ENCODE assay signal across 13 cellular contexts in genomic region chr1:86845514-86845913, GRCh38.
DNase-seq lines count a peak whose midpoint lies in the region; ATAC-seq and TF ChIP-seq lines count a peak whose summit lies in the region.
"Had no signal": no experiment of that assay in that cellular context is flagged by ENCODE, and none has a peak within 500 bp of the region (broad histone marks: within the 10 kb centered on the region; RNA-seq: fewer than 3 reads in every experiment).

No MANE protein-coding gene starts in this region.

- CTCF ChIA-PET in SK-N-SH (lab: Yijun Ruan, JAX) = interaction anchor here (1.9 kb wide), 1 partner anchor 12 kb away, joined by 8 read pairs; no protein-coding TSS in a partner anchor

- no peak overlapping the region for H4K8ac ChIP-seq in mesenchymal stem cell (ENCODE audit: low read length)

- no peak overlapping the region for H2BK120ac ChIP-seq in mesenchymal stem cell (ENCODE audit: low read depth, low read length)

- no peak overlapping the region for H2AFZ ChIP-seq in SK-N-SH (ENCODE audit: low read depth)
- H2AFZ ChIP-seq in GM23248 = no peak overlapping the region
- no peak overlapping the region for H2AFZ ChIP-seq in mesenchymal stem cell (ENCODE audit: low read depth, low read length)

- H4K20me1 ChIP-seq in SK-N-SH (ENCODE audit: insufficient read depth) = no peaks in the 10 kb centered on the region
- no peaks in the 10 kb centered on the region for H4K20me1 ChIP-seq in GM23248 (ENCODE audit: insufficient read depth)

- H3K9me3 ChIP-seq in SK-N-SH (no peaks in the 10 kb centered on the region), GM23248 (ENCODE audit: low read depth) (no peaks in the 10 kb centered on the region), RWPE2 (ENCODE audit: severe bottlenecking) (no peaks in the 10 kb centered on the region), mesenchymal stem cell (ENCODE audit: control insufficient read depth, low read length) (no peaks in the 10 kb centered on the region)

- H3K79me2 ChIP-seq in SK-N-SH (ENCODE audit: insufficient read depth) (no peaks in the 10 kb centered on the region), GM23248 (ENCODE audit: insufficient read depth) (no peaks in the 10 kb centered on the region)

- no peak overlapping the region for H3K18ac ChIP-seq in mesenchymal stem cell (ENCODE audit: low read depth in 1 of 2, low read length in 2 of 2)

- H3K9me2 ChIP-seq in SK-N-SH (no peaks in the 10 kb centered on the region), GM23248 (ENCODE audit: insufficient read depth) (no peaks in the 10 kb centered on the region)

- H3K9ac ChIP-seq in SK-N-SH = no peak overlapping the region
- H3K9ac ChIP-seq in GM23248 = no peak overlapping the region
- H3K9ac ChIP-seq in mesenchymal stem cell (ENCODE audit: low read length) = peak overlapping the region; percentile 42

- WGBS in SK-N-SH (ENCODE audit: low lambda C conversion rate) = 81% methylated on average over 3 of the region's 3 CpGs
- 75 to 78% methylated on average over 3 of the region's 3 CpGs for WGBS in GM23248 (ENCODE audit: low coverage in 1 of 2, low lambda C conversion rate in 2 of 2, missing lambda C conversion rate in 2 of 2), 2 experiments
- 95% methylated on average over 3 of the region's 3 CpGs for WGBS in mesenchymal stem cell

- no peak overlapping the region for H4K91ac ChIP-seq in mesenchymal stem cell (ENCODE audit: low read length)

- no peak overlapping the region for H2BK15ac ChIP-seq in mesenchymal stem cell (ENCODE audit: low read depth, poor library complexity, severe bottlenecking)

- H3K36me3 ChIP-seq in SK-N-SH (replicated peaks in 1 of 2; ENCODE audit: control insufficient read depth in 1 of 2, insufficient read depth in 2 of 2, low read length in 1 of 2) (no peaks in the 10 kb centered on the region), GM23248 (ENCODE audit: low read depth) (no peaks in the 10 kb centered on the region), RWPE2 (ENCODE audit: low read depth) (no peaks in the 10 kb centered on the region), mesenchymal stem cell (ENCODE audit: control insufficient read depth in 1 of 2, insufficient read depth in 2 of 2, low read depth in 1 of 2, low read length in 2 of 2) (no peaks in the 10 kb centered on the region)

- H3K4me3 ChIP-seq in SK-N-SH (ENCODE audit: low read depth in 2 of 2, low read length in 1 of 2) (no peak overlapping the region), GM23248 (no peak overlapping the region), RWPE2 (ENCODE audit: severe bottlenecking) (no peak overlapping the region), mesenchymal stem cell (ENCODE audit: insufficient read depth in 1 of 2, low read depth in 1 of 2, low read length in 2 of 2) (no peak overlapping the region)

- DNase-seq in SK-N-SH = no peak
- no peak for DNase-seq in GM23248
- DNase-seq in RWPE2 (ENCODE audit: low spot score) = no peak
- DNase-seq in mesenchymal stem cell = no peak
- DNase-seq: CD4-positive, alpha-beta memory T cell; DMS79 had no signal

- no peak for TF ChIP-seq RAD21 in SK-N-SH (IDR thresholded peaks at IDR 0.05; ENCODE audit: low read length)

- H3F3A ChIP-seq in SK-N-SH (replicated peaks; ENCODE audit: insufficient read depth) = peaks cover 17% of the 10 kb centered on the region
- peaks cover 23% of the 10 kb centered on the region for H3F3A ChIP-seq in GM23248 (ENCODE audit: insufficient read depth)

- ATAC-seq in SK-N-SH treated with all-trans-retinoic acid at 6 μM for 48 hours (no peak), RWPE2 (ENCODE audit: low read depth) (no peak), GM21576 (IDR thresholded peaks at IDR 0.05; ENCODE audit: unreplicated experiment) (no peak), GM21529 (IDR thresholded peaks at IDR 0.05; ENCODE audit: unreplicated experiment) (no peak), HG03520 (IDR thresholded peaks at IDR 0.05; ENCODE audit: unreplicated experiment) (no peak)
- ATAC-seq: HCT116 had no signal

- H2BK12ac ChIP-seq in mesenchymal stem cell (ENCODE audit: low read length in 2 of 2) = no peak overlapping the region

- no peak overlapping the region for H2AK5ac ChIP-seq in mesenchymal stem cell (ENCODE audit: low read length, severe bottlenecking)

- H3K27me3 ChIP-seq in SK-N-SH (ENCODE audit: insufficient read depth) (no peaks in the 10 kb centered on the region), GM23248 (replicated peaks; ENCODE audit: insufficient read depth) (peaks cover 9% of the 10 kb centered on the region; the same call in 1 of the 2 replicates), RWPE2 (ENCODE audit: insufficient read depth, poor library complexity, severe bottlenecking) (no peaks in the 10 kb centered on the region), mesenchymal stem cell (ENCODE audit: control insufficient read depth in 1 of 2, insufficient read depth in 1 of 2, low read length in 2 of 2) (no peaks in the 10 kb centered on the region)

- POLR2A ChIA-PET in SK-N-SH (lab: Yijun Ruan, JAX) = no interaction called here

- H3K4ac ChIP-seq in mesenchymal stem cell (ENCODE audit: low read depth in 1 of 2, low read length in 2 of 2) = no peak overlapping the region

- peak overlapping the region; percentile 20 to 63; a peak in 2 of 4 replicates for H3K27ac ChIP-seq in SK-N-SH (ENCODE audit: low read depth in 2 of 2, low read length in 1 of 2)
- H3K27ac ChIP-seq in GM23248 = no peak overlapping the region
- peak overlapping the region; percentile 50 for H3K27ac ChIP-seq in RWPE2 (ENCODE audit: poor library complexity, severe bottlenecking)
- no peak overlapping the region for H3K27ac ChIP-seq in mesenchymal stem cell (ENCODE audit: low read length, poor library complexity, severe bottlenecking)
- H3K27ac ChIP-seq: 22Rv1, C4-2B had no signal

- TF ChIP-seq CTCF in SK-N-SH (IDR thresholded peaks at IDR 0.05) = no peak
- TF ChIP-seq CTCF in RWPE2 (IDR thresholded peaks at IDR 0.05; ENCODE audit: poor library complexity, severe bottlenecking) = no peak

- H2BK5ac ChIP-seq in mesenchymal stem cell (ENCODE audit: low read depth, low read length, poor library complexity, severe bottlenecking) = no peak overlapping the region

- H3K23ac ChIP-seq in mesenchymal stem cell (ENCODE audit: low read length in 2 of 2) = no peak overlapping the region

- H3K4me1 ChIP-seq in SK-N-SH (ENCODE audit: control insufficient read depth in 1 of 2, insufficient read depth in 2 of 2, low read depth in 1 of 2, low read length in 1 of 2) (no peaks in the 10 kb centered on the region; a peak in 1 of 4 replicates), GM23248 (ENCODE audit: insufficient read depth) (peaks cover 20% of the 10 kb centered on the region), RWPE2 (ENCODE audit: insufficient read depth, poor library complexity, severe bottlenecking) (peaks cover 15% of the 10 kb centered on the region), mesenchymal stem cell (ENCODE audit: control insufficient read depth, insufficient read depth, low read depth, low read length) (no peaks in the 10 kb centered on the region)

- in situ Hi-C loops in GM23248 (cut with MboI) = loop anchor here (5.0 to 10.0 kb wide), 2 partner anchors 67 to 229 kb away; partner anchors contain the start of genes HS2ST1 and SELENOF

- H3K14ac ChIP-seq in mesenchymal stem cell (ENCODE audit: low read length in 2 of 2) = no peak overlapping the region

- H3K4me2 ChIP-seq in SK-N-SH = 0 out of 2 replicates have a peak overlapping the region, but pooled peaks have one; percentile 33
- peak overlapping the region; percentile 38 for H3K4me2 ChIP-seq in GM23248 (ENCODE audit: unreplicated experiment)
- no peak overlapping the region for H3K4me2 ChIP-seq in mesenchymal stem cell (ENCODE audit: low read length, poor library complexity, severe bottlenecking)

- no peaks in the 10 kb centered on the region for H3K79me1 ChIP-seq in mesenchymal stem cell (replicated peaks; ENCODE audit: low read length, poor library complexity, severe bottlenecking)

- TF ChIP-seq EP300 in SK-N-SH (IDR thresholded peaks at IDR 0.05; ENCODE audit: borderline replicate concordance in 1 of 2, low read depth in 1 of 2, low read length in 1 of 2) = no peak

TF ChIP-seq in SK-N-SH, 30 proteins besides CTCF, POLR2A, EP300 and RAD21:
- TF ChIP-seq RCOR1 (IDR thresholded peaks at IDR 0.05; ENCODE audit: low read length) (no peak), ELF1 (IDR thresholded peaks at IDR 0.05) (no peak), GATA2 (CRISPR knock-in tag; IDR thresholded peaks at IDR 0.05) (no peak), MEF2A (IDR thresholded peaks at IDR 0.05; ENCODE audit: borderline replicate concordance, low read depth) (no peak)

TF ChIP-seq in SK-N-SH treated with all-trans-retinoic acid at 6 μM for 48 hours, 23 proteins besides CTCF, POLR2A, EP300 and RAD21 (continues in another document):
- TF ChIP-seq ISL1 (CRISPR knock-in tag; IDR thresholded peaks at IDR 0.05) (no peak), POU6F1 (CRISPR knock-in tag; IDR thresholded peaks at IDR 0.05; ENCODE audit: borderline replicate concordance, low read depth) (no peak), RARB (CRISPR knock-in tag; IDR thresholded peaks at IDR 0.05) (no peak), ZNF8 (CRISPR knock-in tag; IDR thresholded peaks at IDR 0.05) (no peak), CREB5 (CRISPR knock-in tag; IDR thresholded peaks at IDR 0.05; ENCODE audit: low read depth) (no peak), TOX (CRISPR knock-in tag; IDR thresholded peaks at IDR 0.05; ENCODE audit: borderline replicate concordance) (no peak), ZNF565 (CRISPR knock-in tag; conservative IDR thresholded peaks at IDR 0.05; ENCODE audit: low read depth) (no peak)

Comparison
In these comparisons a context has a peak if more than half of its experiments do, and no peak if none do; other contexts are left out.
1. H3K27ac ChIP-seq: peak in SK-N-SH (2 of 2) and RWPE2 (single experiment); none in GM23248 (single experiment) and mesenchymal stem cell (single experiment).